Comparison of ENCODE assay signal across 10 cellular contexts in the genomic region with DNA sequence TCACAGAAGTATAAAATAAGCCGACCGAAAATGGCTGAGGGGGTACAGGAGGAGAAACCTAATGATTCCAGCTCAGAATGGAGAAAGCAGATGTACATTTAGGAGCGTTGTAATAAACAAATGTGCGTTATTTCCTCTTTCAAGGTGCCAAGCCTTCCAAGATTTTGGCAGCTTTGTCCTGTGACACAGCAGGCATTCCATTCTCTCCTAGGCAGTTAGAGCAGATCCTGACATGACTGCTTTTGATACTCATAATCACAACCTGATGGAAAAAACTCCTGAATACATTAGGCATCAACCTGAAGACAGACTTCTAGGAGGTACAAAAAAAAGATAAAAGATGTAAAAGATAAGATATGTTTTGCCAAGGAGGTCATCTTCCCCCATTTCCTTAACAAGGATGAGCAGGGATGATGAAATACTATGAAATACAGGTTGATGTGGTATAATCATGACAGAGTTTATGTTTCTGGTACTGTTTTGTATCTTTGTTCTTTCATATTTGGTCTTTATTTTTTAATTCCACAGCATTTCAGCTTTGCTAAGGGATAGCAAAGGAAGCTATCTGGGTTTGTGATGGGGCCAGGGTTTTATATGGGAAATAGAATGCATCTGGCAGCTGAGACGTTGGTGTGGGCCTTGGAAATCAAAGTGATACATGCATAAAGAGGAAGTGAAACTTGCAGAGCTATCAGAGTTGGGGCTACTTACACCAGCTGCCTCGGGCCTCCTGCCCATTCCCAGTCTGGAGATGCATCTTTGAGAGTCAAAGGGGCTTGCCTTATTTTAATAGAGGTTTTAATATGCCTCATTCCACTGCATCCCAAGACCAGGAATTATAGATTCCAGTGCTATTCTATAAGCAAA.
DNase-seq lines count a peak whose midpoint lies in the region; ATAC-seq and TF ChIP-seq lines count a peak whose summit lies in the region.
"Had no signal": no experiment of that assay in that cellular context is flagged by ENCODE, and none has a peak within 500 bp of the region (broad histone marks: within the 10 kb centered on the region; RNA-seq: fewer than 3 reads in every experiment).

No MANE protein-coding gene starts in this region.

- H2AFZ ChIP-seq in mammary epithelial cell (ENCODE audit: low read depth, low read length) (no peak overlapping the region), MM.1S (ENCODE audit: low read length) (0 out of 2 replicates have a peak overlapping the region, but pooled peaks have one; percentile 11)

- 31% methylated on average over 6 of the region's 6 CpGs for WGBS in mammary epithelial cell (ENCODE audit: low coverage, missing lambda C conversion rate)

- H3K4me2 ChIP-seq in mammary epithelial cell (ENCODE audit: insufficient read depth, low read depth, low read length) (no peak overlapping the region), MM.1S (ENCODE audit: low read depth, low read length) (peak overlapping the region; percentile 24)

- H3K9me3 Mint-ChIP-seq in MCF 10A (ENCODE audit: unreplicated experiment) = peaks cover 7% of the 10 kb centered on the region

- H3K4me1 ChIP-seq in mammary epithelial cell (ENCODE audit: insufficient read depth, low read length) (no peaks in the 10 kb centered on the region), MM.1S (ENCODE audit: low read length) (peaks cover 24% of the 10 kb centered on the region), ascending aorta (no peaks in the 10 kb centered on the region)

- H4K20me1 ChIP-seq in mammary epithelial cell (ENCODE audit: insufficient read depth, low read length) = no peaks in the 10 kb centered on the region
- no peaks in the 10 kb centered on the region for H4K20me1 ChIP-seq in MM.1S (ENCODE audit: insufficient read depth, low read length)

- BruUV-seq in MCF 10A (replicated peaks; lab: Mats Ljungman, UMichigan) (no TSS peak), mammary epithelial cell (replicated peaks; lab: Mats Ljungman, UMichigan) (no TSS peak)

- in situ Hi-C loops in mammary epithelial cell (cut with MboI; ENCODE audit: low sequenced_read_pairs in 2 of 2) = no loop called here

- H3K9ac ChIP-seq in mammary epithelial cell (ENCODE audit: insufficient read depth, low read length) (no peak overlapping the region), MM.1S (ENCODE audit: low read length) (no peak overlapping the region)

- CTCF ChIA-PET in MCF 10A (lab: Yijun Ruan, JAX) = interaction anchor here (0.6 to 0.7 kb wide), 2 partner anchors 23 to 266 kb away, joined by 3 read pairs; no protein-coding TSS in a partner anchor
- CTCF ChIA-PET in mammary epithelial cell (lab: Charles Lee; ENCODE audit: low non-redundant PET) = no interaction called here

- no peak overlapping the region for H3K4me3 ChIP-seq in mammary epithelial cell (replicated peaks in 1 of 3; ENCODE audit: insufficient read depth in 1 of 3, low read depth in 2 of 3, low read length in 3 of 3)
- H3K4me3 ChIP-seq in MM.1S (ENCODE audit: low read length) = no peak overlapping the region
- H3K4me3 ChIP-seq in ascending aorta = no peak overlapping the region
- no peak overlapping the region for H3K4me3 ChIP-seq in foreskin fibroblast (ENCODE audit: low read depth in 1 of 2, low read length in 2 of 2)

- H3K27ac ChIP-seq in mammary epithelial cell (ENCODE audit: insufficient read depth, low read depth, low read length) = no peak overlapping the region
- H3K27ac ChIP-seq in MM.1S (ENCODE audit: low read length) = peak overlapping the region; percentile 19; the same call in 1 of the 2 replicates
- H3K27ac ChIP-seq in ascending aorta = no peak overlapping the region

- no peaks in the 10 kb centered on the region for H3K27me3 Mint-ChIP-seq in MCF 10A (ENCODE audit: insufficient read depth, unreplicated experiment)
- H3K27me3 Mint-ChIP-seq: activated B cell treated with CpG ODN at 0.5 μM for 24 hours; stimulated activated naive CD8-positive, alpha-beta T cell treated with anti-CD3 and anti-CD28 coated beads, Interleukin-15, Interleukin-2, amounts not matched to agents 100 ng/mL and 50 ng/mL, for 24 hours had no signal

- ATAC-seq in HG02623 (IDR thresholded peaks at IDR 0.05; ENCODE audit: unreplicated experiment) = peak; percentile 82

- no peaks in the 10 kb centered on the region for H3K27me3 ChIP-seq in mammary epithelial cell (ENCODE audit: insufficient read depth, low read length)
- H3K27me3 ChIP-seq in MM.1S (replicated peaks; ENCODE audit: insufficient read depth, low read length) = no peaks in the 10 kb centered on the region
- H3K27me3 ChIP-seq in ascending aorta = no peaks in the 10 kb centered on the region

- H3K4me1 Mint-ChIP-seq in MCF 10A (ENCODE audit: insufficient read depth, unreplicated experiment) = peaks cover 8% of the 10 kb centered on the region
- H3K4me1 Mint-ChIP-seq: activated B cell treated with CpG ODN at 0.5 μM for 24 hours had no signal

- peak overlapping the region; percentile 78 for H3K27ac Mint-ChIP-seq in MCF 10A (ENCODE audit: low read depth, unreplicated experiment)
- H3K27ac Mint-ChIP-seq: activated B cell treated with CpG ODN at 0.5 μM for 24 hours; stimulated activated naive CD8-positive, alpha-beta T cell treated with anti-CD3 and anti-CD28 coated beads, Interleukin-15, Interleukin-2, amounts not matched to agents 100 ng/mL and 50 ng/mL, for 24 hours had no signal

- no peaks in the 10 kb centered on the region for H3K36me3 Mint-ChIP-seq in MCF 10A (ENCODE audit: insufficient read depth, unreplicated experiment)

- intact Hi-C loops in MCF 10A (cut with micrococcal nuclease) = no loop called here
- intact Hi-C loops in mammary epithelial cell (cut with micrococcal nuclease) = no loop called here
- intact Hi-C loops in ascending aorta (cut with DNase I) = no loop called here

- dilution Hi-C loops in mammary epithelial cell (cut with HindIII; ENCODE audit: low sequenced_read_pairs) = no loop called here

- POLR2A ChIA-PET in MCF 10A (lab: Yijun Ruan, JAX) = interaction anchor here (0.6 kb wide), 1 partner anchor 1289 kb away, joined by 3 read pairs; no protein-coding TSS in a partner anchor

- DNase-seq in MCF 10A (ENCODE audit: unreplicated experiment) = no peak
- no peak for DNase-seq in mammary epithelial cell
- peak; percentile 69 for DNase-seq in MM.1S
- DNase-seq in pons (ENCODE audit: low spot score) = peak; percentile 40
- DNase-seq in ascending aorta (ENCODE audit: low spot score in 2 of 2) = no peak
- DNase-seq in foreskin fibroblast = no peak
- DNase-seq in NCI-H1694 treated with DMSO at 0.1 percent for 48 hours (lab: John Stamatoyannopoulos, UW) = no peak
- DNase-seq: activated B cell treated with CpG ODN at 0.5 μM for 24 hours had no signal

- H3F3A ChIP-seq in MM.1S (ENCODE audit: insufficient read depth, low read length) = peaks cover 4% of the 10 kb centered on the region; the same call in 1 of the 2 replicates

- H3K36me3 ChIP-seq in mammary epithelial cell (ENCODE audit: insufficient read depth, low read length) (no peaks in the 10 kb centered on the region), MM.1S (replicated peaks; ENCODE audit: insufficient read depth, low read length) (no peaks in the 10 kb centered on the region), ascending aorta (no peaks in the 10 kb centered on the region)

- no peaks in the 10 kb centered on the region for H3K79me2 ChIP-seq in mammary epithelial cell (ENCODE audit: insufficient read depth, low read length)
- no peaks in the 10 kb centered on the region for H3K79me2 ChIP-seq in MM.1S (ENCODE audit: low read length)

- H3K9me2 ChIP-seq in MM.1S (replicated peaks; ENCODE audit: insufficient read depth, low read length) = no peaks in the 10 kb centered on the region

- H3K9me3 ChIP-seq in mammary epithelial cell (replicated peaks; ENCODE audit: insufficient read depth, low read length) = no peaks in the 10 kb centered on the region
- H3K9me3 ChIP-seq in MM.1S (replicated peaks; ENCODE audit: insufficient read depth, low read length) = no peaks in the 10 kb centered on the region
- no peaks in the 10 kb centered on the region for H3K9me3 ChIP-seq in ascending aorta

- TF ChIP-seq CTCF in MCF 10A (IDR thresholded peaks at IDR 0.05; ENCODE audit: unreplicated experiment) = no peak
- no peak for TF ChIP-seq CTCF in mammary epithelial cell (conservative IDR thresholded peaks at IDR 0.05 in 1 of 2, IDR thresholded peaks at IDR 0.05 in 1 of 2; ENCODE audit: extremely low read depth in 1 of 2, insufficient read depth in 1 of 2, low read depth in 1 of 2, low read length in 2 of 2)
- TF ChIP-seq CTCF in MM.1S (IDR thresholded peaks at IDR 0.05; ENCODE audit: low read length) = no peak
- no peak for TF ChIP-seq CTCF in ascending aorta (IDR thresholded peaks at IDR 0.05)
- no peak for TF ChIP-seq CTCF in foreskin fibroblast (IDR thresholded peaks at IDR 0.05; ENCODE audit: low read depth, low read length)

- H3K4me3 Mint-ChIP-seq in MCF 10A (ENCODE audit: unreplicated experiment) = no peak overlapping the region
- H3K4me3 Mint-ChIP-seq: activated B cell treated with CpG ODN at 0.5 μM for 24 hours; stimulated activated naive CD8-positive, alpha-beta T cell treated with anti-CD3 and anti-CD28 coated beads, Interleukin-15, Interleukin-2, amounts not matched to agents 100 ng/mL and 50 ng/mL, for 24 hours had no signal

Comparison
In these comparisons a context has a peak if more than half of its experiments do, and no peak if none do; other contexts are left out.
1. DNase-seq: peak in MM.1S (single experiment) and pons (single experiment); none in MCF 10A (single experiment), mammary epithelial cell (single experiment), ascending aorta (0 of 2), foreskin fibroblast (0 of 2) and NCI-H1694 treated with DMSO at 0.1 percent for 48 hours (single experiment).